In the genomic region with DNA sequence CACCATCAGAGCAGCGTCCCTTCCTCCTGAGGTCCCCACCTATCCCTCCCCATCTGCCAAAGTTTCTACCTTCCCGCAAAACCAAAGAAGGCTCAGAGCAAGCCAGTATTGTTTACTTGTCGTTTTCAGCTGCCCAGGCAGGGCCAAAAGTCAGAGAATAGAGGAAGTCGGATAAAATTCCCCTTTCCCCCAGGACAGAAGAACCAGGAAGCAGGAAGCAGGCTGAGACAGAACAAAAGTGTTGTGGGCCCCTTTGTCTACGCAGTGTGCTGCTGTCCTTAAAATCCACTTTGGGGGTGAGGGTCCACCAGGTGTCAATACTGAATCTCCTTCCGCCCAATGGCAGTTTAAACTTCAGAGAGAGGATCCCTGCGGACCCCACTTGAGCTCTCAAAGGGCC, we compare ENCODE assay signal across 1 cellular context.
TF ChIP-seq lines count a peak whose summit lies in the region.

No MANE protein-coding gene starts in this region.

TF ChIP-seq in GM12878, 131 proteins besides CTCF, POLR2A, EP300 and RAD21 (continued from another document):
- TF ChIP-seq, protein P1, sequence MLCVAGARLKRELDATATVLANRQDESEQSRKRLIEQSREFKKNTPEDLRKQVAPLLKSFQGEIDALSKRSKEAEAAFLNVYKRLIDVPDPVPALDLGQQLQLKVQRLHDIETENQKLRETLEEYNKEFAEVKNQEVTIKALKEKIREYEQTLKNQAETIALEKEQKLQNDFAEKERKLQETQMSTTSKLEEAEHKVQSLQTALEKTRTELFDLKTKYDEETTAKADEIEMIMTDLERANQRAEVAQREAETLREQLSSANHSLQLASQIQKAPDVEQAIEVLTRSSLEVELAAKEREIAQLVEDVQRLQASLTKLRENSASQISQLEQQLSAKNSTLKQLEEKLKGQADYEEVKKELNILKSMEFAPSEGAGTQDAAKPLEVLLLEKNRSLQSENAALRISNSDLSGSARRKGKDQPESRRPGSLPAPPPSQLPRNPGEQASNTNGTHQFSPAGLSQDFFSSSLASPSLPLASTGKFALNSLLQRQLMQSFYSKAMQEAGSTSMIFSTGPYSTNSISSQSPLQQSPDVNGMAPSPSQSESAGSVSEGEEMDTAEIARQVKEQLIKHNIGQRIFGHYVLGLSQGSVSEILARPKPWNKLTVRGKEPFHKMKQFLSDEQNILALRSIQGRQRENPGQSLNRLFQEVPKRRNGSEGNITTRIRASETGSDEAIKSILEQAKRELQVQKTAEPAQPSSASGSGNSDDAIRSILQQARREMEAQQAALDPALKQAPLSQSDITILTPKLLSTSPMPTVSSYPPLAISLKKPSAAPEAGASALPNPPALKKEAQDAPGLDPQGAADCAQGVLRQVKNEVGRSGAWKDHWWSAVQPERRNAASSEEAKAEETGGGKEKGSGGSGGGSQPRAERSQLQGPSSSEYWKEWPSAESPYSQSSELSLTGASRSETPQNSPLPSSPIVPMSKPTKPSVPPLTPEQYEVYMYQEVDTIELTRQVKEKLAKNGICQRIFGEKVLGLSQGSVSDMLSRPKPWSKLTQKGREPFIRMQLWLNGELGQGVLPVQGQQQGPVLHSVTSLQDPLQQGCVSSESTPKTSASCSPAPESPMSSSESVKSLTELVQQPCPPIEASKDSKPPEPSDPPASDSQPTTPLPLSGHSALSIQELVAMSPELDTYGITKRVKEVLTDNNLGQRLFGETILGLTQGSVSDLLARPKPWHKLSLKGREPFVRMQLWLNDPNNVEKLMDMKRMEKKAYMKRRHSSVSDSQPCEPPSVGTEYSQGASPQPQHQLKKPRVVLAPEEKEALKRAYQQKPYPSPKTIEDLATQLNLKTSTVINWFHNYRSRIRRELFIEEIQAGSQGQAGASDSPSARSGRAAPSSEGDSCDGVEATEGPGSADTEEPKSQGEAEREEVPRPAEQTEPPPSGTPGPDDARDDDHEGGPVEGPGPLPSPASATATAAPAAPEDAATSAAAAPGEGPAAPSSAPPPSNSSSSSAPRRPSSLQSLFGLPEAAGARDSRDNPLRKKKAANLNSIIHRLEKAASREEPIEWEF (IDR thresholded peaks at IDR 0.05; ENCODE audit: insufficient replicate concordance, low read depth, low read length), result no peak
- no peak for TF ChIP-seq PAX5 (IDR thresholded peaks at IDR 0.05; ENCODE audit: borderline replicate concordance, low read depth, low read length)
- TF ChIP-seq SRF (IDR thresholded peaks at IDR 0.05; ENCODE audit: low read depth in 2 of 2, low read length in 2 of 2), result no peak
